In the genomic region with DNA sequence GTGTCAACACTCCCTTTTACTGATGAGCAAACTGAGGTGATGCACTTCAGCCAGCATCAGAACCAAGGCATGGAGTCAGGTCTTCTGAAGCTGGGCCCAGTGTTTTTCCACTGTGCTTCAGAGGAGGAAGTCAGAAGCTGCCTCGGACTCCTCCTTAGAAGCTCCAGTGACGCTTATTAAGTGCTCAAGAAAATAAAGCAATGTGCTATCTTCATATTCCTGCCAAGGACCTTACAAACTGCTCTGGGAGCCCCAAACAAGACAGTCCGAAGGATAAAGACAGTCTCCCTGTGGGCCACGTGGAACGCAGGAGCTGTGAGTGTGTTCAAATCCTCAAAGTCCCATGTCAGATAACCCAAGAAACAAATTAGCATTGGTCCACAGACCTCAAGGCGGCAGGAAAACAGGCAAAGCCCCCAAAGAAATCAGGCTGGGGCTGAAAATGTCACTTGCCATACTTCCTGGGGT, we compare ENCODE assay signal across 11 cellular contexts. TPM values are rescaled to one million over a fixed set of nuclear protein-coding genes. Genes with fewer than 3 reads are reported as not detected.
DNase-seq lines count a peak whose midpoint lies in the region; ATAC-seq and TF ChIP-seq lines count a peak whose summit lies in the region.
"Had no signal": no experiment of that assay in that cellular context is flagged by ENCODE, and none has a peak within 500 bp of the region (broad histone marks: within the 10 kb centered on the region; RNA-seq: fewer than 3 reads in every experiment).

No MANE protein-coding gene starts in this region.

- POLR2A ChIA-PET in IMR-90 (lab: Charles Lee; ENCODE audit: unreplicated experiment) = interaction anchor here (1.1 kb wide), 1 partner anchor 101 kb away, joined by 3 read pairs; no protein-coding TSS in a partner anchor

- no peaks in the 10 kb centered on the region for H3K36me3 Mint-ChIP-seq in GM23338 (ENCODE audit: low read depth)
- H3K36me3 Mint-ChIP-seq: WTC11 had no signal

- CTCF ChIA-PET in IMR-90 (lab: Yijun Ruan, JAX) = interaction anchor here (1.1 to 2.0 kb wide), 3 partner anchors 16 to 174 kb away, joined by 4 read pairs; no protein-coding TSS in a partner anchor

- H3K4me3 ChIP-seq in IMR-90 (ENCODE audit: insufficient read depth, low read depth, low read length) = no peak overlapping the region
- no peak overlapping the region for H3K4me3 ChIP-seq in coronary artery
- H3K4me3 ChIP-seq in mesodermal cell (ENCODE audit: extremely low read depth, insufficient read depth, low read length, poor library complexity, severe bottlenecking) = no peak overlapping the region
- no peak overlapping the region for H3K4me3 ChIP-seq in thyroid gland (replicated peaks in 1 of 3)
- no peak overlapping the region for H3K4me3 ChIP-seq in GM23338
- H3K4me3 ChIP-seq: mucosa of descending colon, SJCRH30 had no signal

- peak overlapping the region; percentile 59 for H3K23ac ChIP-seq in IMR-90 (ENCODE audit: low read depth, low read length)

- peak overlapping the region; percentile 67 for H4K91ac ChIP-seq in IMR-90 (ENCODE audit: insufficient read depth, low read depth, low read length)

- H3K27me3 ChIP-seq in IMR-90 (ENCODE audit: control insufficient read depth, insufficient read depth, low read length) (no peaks in the 10 kb centered on the region), thyroid gland (no peaks in the 10 kb centered on the region), GM23338 (ENCODE audit: insufficient read depth) (peaks cover 47% of the 10 kb centered on the region)
- H3K27me3 ChIP-seq: SJCRH30 had no signal

- 0 out of 2 replicates have a peak overlapping the region, but pooled peaks have one; percentile 14 for H3K56ac ChIP-seq in IMR-90 (ENCODE audit: extremely low read depth, insufficient read depth, low read length)

- DNase-seq in IMR-90 (no peak), coronary artery (ENCODE audit: low spot score) (no peak), thyroid gland (no peak), NCI-H1105 (lab: John Stamatoyannopoulos, UW) (no peak), GM23338 (ENCODE audit: low spot score) (no peak), putamen (ENCODE audit: low spot score) (no peak)
- DNase-seq: mucosa of descending colon, NCI-H510A had no signal

- H2AK9ac ChIP-seq in IMR-90 (replicated peaks; ENCODE audit: low read depth, low read length, poor library complexity) = peak overlapping the region; percentile 58

- in situ Hi-C loops in IMR-90 (cut with MboI; ENCODE audit: low sequenced_read_pairs) = loop anchor here (25.0 kb wide), 2 partner anchors 426 to 601 kb away; a partner anchor contains a TSS

- peak overlapping the region; percentile 9 to 78; a peak in 3 of 4 replicates for H4K8ac ChIP-seq in IMR-90 (ENCODE audit: low read depth in 2 of 2, low read length in 2 of 2)

- peak overlapping the region; percentile 44 for H3K27ac ChIP-seq in IMR-90 (ENCODE audit: insufficient read depth, low read length)
- H3K27ac ChIP-seq in coronary artery = peak overlapping the region; percentile 8 to 84
- peak overlapping the region; percentile 13 for H3K27ac ChIP-seq in mesodermal cell (ENCODE audit: low read depth, low read length, severe bottlenecking)
- H3K27ac ChIP-seq in thyroid gland = peak overlapping the region in 2 of 3 donors; percentile 50 to 61
- H3K27ac ChIP-seq in GM23338 (ENCODE audit: low read depth) = no peak overlapping the region

- H3K4me2 ChIP-seq in IMR-90 (ENCODE audit: low read depth, low read length) (no peak overlapping the region), GM23338 (no peak overlapping the region)

- peaks cover 25% of the 10 kb centered on the region for H3K9me1 ChIP-seq in IMR-90 (ENCODE audit: insufficient read depth, low read length)

- H3K4me1 ChIP-seq in IMR-90 (ENCODE audit: control insufficient read depth, insufficient read depth, low read length) = peaks cover 29% of the 10 kb centered on the region
- peaks cover 70% of the 10 kb centered on the region for H3K4me1 ChIP-seq in mesodermal cell (ENCODE audit: control insufficient read depth, insufficient read depth, low read length, poor library complexity, severe bottlenecking)
- H3K4me1 ChIP-seq in thyroid gland = peaks cover 8 to 49% of the 10 kb centered on the region in 2 donors
- H3K4me1 ChIP-seq in GM23338 (ENCODE audit: insufficient read depth) = peaks cover 27% of the 10 kb centered on the region

- H2AK5ac ChIP-seq in IMR-90 (ENCODE audit: low read depth, low read length) = peak overlapping the region; percentile 92

- TF ChIP-seq POLR2A in IMR-90 (IDR thresholded peaks at IDR 0.05; ENCODE audit: low read depth, low read length) (no peak), thyroid gland (IDR thresholded peaks at IDR 0.05) (no peak)

- no peak overlapping the region for H3K27ac Mint-ChIP-seq in GM23338
- H3K27ac Mint-ChIP-seq: WTC11 had no signal

- dilution Hi-C loops in IMR-90 (cut with HindIII; ENCODE audit: low sequenced_read_pairs, unreplicated experiment) = no loop called here

- intact Hi-C loops in IMR-90 (cut with micrococcal nuclease) (loop anchor here (2.0 to 10.0 kb wide), 2 partner anchors 341 to 439 kb away; no protein-coding TSS in a partner anchor), thyroid gland (cut with DNase I) (no loop called here)

- no peak for ATAC-seq in IMR-90 (ENCODE audit: low read depth)
- no peak for ATAC-seq in GM23338
- ATAC-seq: WTC11 had no signal

- peaks cover 42% of the 10 kb centered on the region for H3K27me3 Mint-ChIP-seq in GM23338 (ENCODE audit: insufficient read depth, low read depth, poor library complexity)

- peaks cover 2 to 47% of the 10 kb centered on the region in 2 experiments; a peak in 2 of 4 replicates for H3K79me1 ChIP-seq in IMR-90 (ENCODE audit: low read depth in 1 of 2, low read length in 2 of 2)

- H3K36me3 ChIP-seq in IMR-90 (ENCODE audit: control insufficient read depth, insufficient read depth, low read length) (no peaks in the 10 kb centered on the region), mesodermal cell (ENCODE audit: control insufficient read depth, insufficient read depth, low read length) (no peaks in the 10 kb centered on the region), thyroid gland (no peaks in the 10 kb centered on the region), GM23338 (ENCODE audit: insufficient read depth) (no peaks in the 10 kb centered on the region)
- H3K36me3 ChIP-seq: SJCRH30 had no signal

- H3K9me2 ChIP-seq in GM23338 (ENCODE audit: insufficient read depth) = no peaks in the 10 kb centered on the region

- no peak overlapping the region for H3K9ac ChIP-seq in IMR-90 (ENCODE audit: low read depth, low read length)

- peak overlapping the region; percentile 27 for H4K5ac ChIP-seq in IMR-90 (ENCODE audit: low read depth, low read length)

- TF ChIP-seq RAD21 in IMR-90 (IDR thresholded peaks at IDR 0.05; ENCODE audit: low read length) = no peak

- peak overlapping the region; percentile 84 for H3K4ac ChIP-seq in IMR-90 (ENCODE audit: low read depth, low read length)

- peak overlapping the region; percentile 74 for H2BK5ac ChIP-seq in IMR-90 (ENCODE audit: low read depth, low read length, poor library complexity, severe bottlenecking)

- no peak overlapping the region for H3K4me3 Mint-ChIP-seq in GM23338
- H3K4me3 Mint-ChIP-seq: WTC11 had no signal

- no peaks in the 10 kb centered on the region for H3K79me2 ChIP-seq in GM23338 (replicated peaks; ENCODE audit: insufficient read depth)

- H3K4me1 Mint-ChIP-seq in GM23338 = peaks cover 32% of the 10 kb centered on the region

- H2BK120ac ChIP-seq in IMR-90 (ENCODE audit: low read depth, low read length) = peak overlapping the region; percentile 75

- H3K9me3 ChIP-seq in IMR-90 (ENCODE audit: control insufficient read depth, insufficient read depth, low read length) = no peaks in the 10 kb centered on the region
- no peaks in the 10 kb centered on the region for H3K9me3 ChIP-seq in mesodermal cell (ENCODE audit: control insufficient read depth, low read length)
- no peaks in the 10 kb centered on the region for H3K9me3 ChIP-seq in thyroid gland
- H3K9me3 ChIP-seq: mucosa of descending colon, SJCRH30 had no signal

- H3F3A ChIP-seq in GM23338 (replicated peaks; ENCODE audit: low read depth) = peaks cover 14% of the 10 kb centered on the region

- H2AFZ ChIP-seq in IMR-90 (replicated peaks; ENCODE audit: low read length, poor library complexity) (peak overlapping the region; percentile 37), GM23338 (no peak overlapping the region)

- 81% methylated on average over 3 of the region's 6 CpGs; no CpG with 5 or more reads in 1 of the 2 experiments for WGBS in IMR-90 (ENCODE audit: extremely low coverage in 2 of 2, insufficient read length in 1 of 2), 2 experiments
- WGBS in mesodermal cell (ENCODE audit: insufficient coverage in 2 of 2), 2 experiments = 91 to 94% methylated on average over 6 of the region's 6 CpGs
- WGBS in thyroid gland, 2 donors = 81 to 86% methylated on average over 6 of the region's 6 CpGs

- H4K20me1 ChIP-seq in IMR-90 (ENCODE audit: insufficient read depth, low read length) = no peaks in the 10 kb centered on the region
- no peaks in the 10 kb centered on the region for H4K20me1 ChIP-seq in GM23338 (replicated peaks; ENCODE audit: insufficient read depth)

- TF ChIP-seq CTCF in IMR-90 (conservative IDR thresholded peaks at IDR 0.05; ENCODE audit: low read depth, low read length) (no peak), coronary artery (IDR thresholded peaks at IDR 0.05) (no peak), thyroid gland (IDR thresholded peaks at IDR 0.05) (no peak), GM23338 (conservative IDR thresholded peaks at IDR 0.05; ENCODE audit: low read depth in 2 of 2) (no peak)

- H3K9me3 Mint-ChIP-seq in GM23338 = no peaks in the 10 kb centered on the region
- H3K9me3 Mint-ChIP-seq: WTC11 had no signal

- peak overlapping the region; percentile 53 for H3K14ac ChIP-seq in IMR-90 (replicated peaks; ENCODE audit: low read depth, low read length)

- H2BK15ac ChIP-seq in IMR-90 (ENCODE audit: low read depth, low read length) = peak overlapping the region; percentile 85; the same call in 2 of the 3 replicates

- peak overlapping the region; percentile 81 for H2BK20ac ChIP-seq in IMR-90 (ENCODE audit: low read depth, low read length)

- BruUV-seq in IMR-90 (replicated peaks; lab: Mats Ljungman, UMichigan) = no TSS peak

- peak overlapping the region; percentile 8 for H3K18ac ChIP-seq in IMR-90 (ENCODE audit: low read depth, low read length)

RNA-seq across cellular contexts. Expression of a gene that starts 3.1 kb away (rescaled TPM):
- 14.0 and 14.4 TPM in 2 replicates for total RNA-seq in IMR-90 (2012; rRNA removed)
- 23.1 and 23.6 TPM in 2 replicates for polyA plus RNA-seq in IMR-90 (2012; rRNA removed)
- 11.8 and 15.2 TPM in 2 replicates for polyA plus RNA-seq in IMR-90 (2012; cell fraction: cytosol; rRNA removed)
- 31.9 and 47.5 TPM in 2 replicates for polyA plus RNA-seq in IMR-90 (2012; cell fraction: nucleus; rRNA removed; ENCODE audit: low replicate concordance)
- polyA plus RNA-seq in mesodermal cell (2013, experiment 1 of 2) = 56.2 TPM
- 48.2 TPM for polyA plus RNA-seq in mesodermal cell (2013, experiment 2 of 2)
- total RNA-seq in thyroid gland = 10 to 100 TPM; 13.3 to 29.7 (median 24.1) TPM
- total RNA-seq in GM23338 (2014; rRNA removed; shearing (Covaris generic)) = 37.2 and 37.4 TPM in 2 replicates
- 22.6 and 22.7 TPM in 2 replicates for polyA plus RNA-seq in GM23338 (2016; fragmentation: Nextera tagmentation; extraction: Ambion mirVana)

RNA-seq across cellular contexts. Expression of a gene that starts 28.9 kb away (rescaled TPM):
- total RNA-seq in IMR-90 (2012; rRNA removed) (1,498 and 1,861 TPM in 2 replicates), thyroid gland (100 to 1,000 TPM; 285 to 835 (median 454) TPM)
- polyA plus RNA-seq in IMR-90 (2012; rRNA removed) (948 and 1,037 TPM in 2 replicates), GM23338 (2016; fragmentation: Nextera tagmentation; extraction: Ambion mirVana) (5.8 and 6.2 TPM in 2 replicates)
- polyA plus RNA-seq in IMR-90 (2012; cell fraction: cytosol; rRNA removed) = 955 and 1,043 TPM in 2 replicates
- polyA plus RNA-seq in IMR-90 (2012; cell fraction: nucleus; rRNA removed; ENCODE audit: low replicate concordance) = 737 and 1,227 TPM in 2 replicates
- polyA plus RNA-seq in mesodermal cell (2013, experiment 1 of 2) = 73.2 TPM
- polyA plus RNA-seq in mesodermal cell (2013, experiment 2 of 2) = 56.8 TPM
- total RNA-seq in GM23338 (2014; rRNA removed; shearing (Covaris generic)) = 24.1 and 29.9 TPM in 2 replicates
